8 cellular contexts compared by ENCODE assay signal in the genomic region with DNA sequence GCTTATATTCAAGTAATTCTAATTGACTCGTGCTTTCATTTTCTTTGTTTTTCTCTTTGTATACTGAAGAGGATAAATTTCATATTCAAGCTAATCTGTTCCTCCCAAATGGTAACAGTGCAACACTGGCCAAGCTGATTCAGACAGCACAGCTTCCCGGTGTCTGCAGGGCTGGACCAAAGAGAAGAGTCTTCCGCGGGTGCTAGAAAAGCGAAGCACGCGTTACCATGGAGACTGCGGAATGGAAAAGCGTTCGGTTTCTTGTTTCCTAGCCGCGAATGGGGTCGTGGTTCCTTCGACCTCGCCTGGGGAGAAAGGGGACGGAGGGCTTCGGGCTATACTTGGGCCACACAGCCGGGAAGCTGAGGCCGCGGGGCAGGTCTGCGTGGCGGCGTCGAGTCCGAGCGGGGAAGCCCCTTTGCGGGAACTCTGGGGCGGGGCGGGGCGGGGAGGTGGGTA. TPM values are rescaled to one million over a fixed set of nuclear protein-coding genes. Genes with fewer than 3 reads are reported as not detected.
DNase-seq lines count a peak whose midpoint lies in the region; ATAC-seq and TF ChIP-seq lines count a peak whose summit lies in the region.

No MANE protein-coding gene starts in this region.

- peak overlapping the region; percentile 72 for H2AFZ ChIP-seq in GM23338

- H3K27ac Mint-ChIP-seq in GM23338 (no peak overlapping the region), progenitor cell of endocrine pancreas (no peak overlapping the region)
- peak overlapping the region; percentile 56 for H3K27ac Mint-ChIP-seq in activated naive CD8-positive, alpha-beta T cell treated with anti-CD3 and anti-CD28 coated beads, Interleukin-2, amount 10 ng/mL, durations not matched to agents 7 days and 5 days

- ATAC-seq in GM23338 (peak; percentile 66), GM19452 (IDR thresholded peaks at IDR 0.05; ENCODE audit: unreplicated experiment) (no peak), GM21737 (IDR thresholded peaks at IDR 0.05; ENCODE audit: unreplicated experiment) (no peak)
- peak; percentile 65 for ATAC-seq in activated naive CD8-positive, alpha-beta T cell treated with anti-CD3 and anti-CD28 coated beads, Interleukin-2, amount 10 ng/mL, durations not matched to agents 7 days and 5 days (ENCODE audit: low read depth)

- H3K27me3 Mint-ChIP-seq in GM23338 (ENCODE audit: insufficient read depth, low read depth, poor library complexity) (peaks cover 21% of the 10 kb centered on the region), progenitor cell of endocrine pancreas (peaks cover 29% of the 10 kb centered on the region)
- H3K27me3 Mint-ChIP-seq in activated naive CD8-positive, alpha-beta T cell treated with anti-CD3 and anti-CD28 coated beads, Interleukin-2, amount 10 ng/mL, durations not matched to agents 7 days and 5 days, result peaks cover 31% of the 10 kb centered on the region

- H3K9me3 Mint-ChIP-seq in GM23338 (peaks cover 10% of the 10 kb centered on the region; the same call in 2 of the 3 replicates), progenitor cell of endocrine pancreas (ENCODE audit: low read depth) (no peaks in the 10 kb centered on the region)
- H3K9me3 Mint-ChIP-seq in activated naive CD8-positive, alpha-beta T cell treated with anti-CD3 and anti-CD28 coated beads, Interleukin-2, amount 10 ng/mL, durations not matched to agents 7 days and 5 days, result no peaks in the 10 kb centered on the region

- H3K4me3 ChIP-seq in AG04449 (ENCODE audit: low read depth, low read length), result peak overlapping the region; percentile 66
- H3K4me3 ChIP-seq in GM23338, result peak overlapping the region; percentile 55
- H3K4me3 ChIP-seq in left ventricle myocardium inferior, result peak overlapping the region; percentile 64

- H3K4me1 ChIP-seq in GM23338 (ENCODE audit: insufficient read depth), result peaks cover 6% of the 10 kb centered on the region; the same call in 1 of the 2 replicates
- peaks cover 11% of the 10 kb centered on the region for H3K4me1 ChIP-seq in left ventricle myocardium inferior

- intact Hi-C loops in left ventricle myocardium inferior (cut with micrococcal nuclease), result no loop called here

- H3K4me2 ChIP-seq in GM23338, result peak overlapping the region; percentile 83

- peaks cover 5% of the 10 kb centered on the region; the same call in 1 of the 3 replicates for H3K36me3 Mint-ChIP-seq in GM23338 (ENCODE audit: low read depth)
- peaks cover 4% of the 10 kb centered on the region for H3K36me3 Mint-ChIP-seq in activated naive CD8-positive, alpha-beta T cell treated with anti-CD3 and anti-CD28 coated beads, Interleukin-2, amount 10 ng/mL, durations not matched to agents 7 days and 5 days
- H3K36me3 Mint-ChIP-seq in progenitor cell of endocrine pancreas (ENCODE audit: insufficient read depth), result no peaks in the 10 kb centered on the region

- H3K27me3 ChIP-seq in GM23338 (ENCODE audit: insufficient read depth) (peaks cover 54% of the 10 kb centered on the region), left ventricle myocardium inferior (ENCODE audit: low read depth) (peaks cover 93% of the 10 kb centered on the region)

- H3K27ac ChIP-seq in GM23338 (ENCODE audit: low read depth) (no peak overlapping the region), left ventricle myocardium inferior (replicated peaks) (no peak overlapping the region)

- H3K4me1 Mint-ChIP-seq in GM23338 (peaks cover 2% of the 10 kb centered on the region; the same call in 2 of the 3 replicates), progenitor cell of endocrine pancreas (ENCODE audit: low read depth) (peaks cover 13% of the 10 kb centered on the region)
- peaks cover 17% of the 10 kb centered on the region for H3K4me1 Mint-ChIP-seq in activated naive CD8-positive, alpha-beta T cell treated with anti-CD3 and anti-CD28 coated beads, Interleukin-2, amount 10 ng/mL, durations not matched to agents 7 days and 5 days

- no peaks in the 10 kb centered on the region for H3K79me2 ChIP-seq in GM23338 (replicated peaks; ENCODE audit: insufficient read depth)

- H3K9me3 ChIP-seq in left ventricle myocardium inferior (replicated peaks), result no peaks in the 10 kb centered on the region

- H3K4me3 Mint-ChIP-seq in GM23338 (peak overlapping the region; percentile 92), progenitor cell of endocrine pancreas (ENCODE audit: low read depth) (peak overlapping the region; percentile 76)
- H3K4me3 Mint-ChIP-seq in activated naive CD8-positive, alpha-beta T cell treated with anti-CD3 and anti-CD28 coated beads, Interleukin-2, amount 10 ng/mL, durations not matched to agents 7 days and 5 days, result peak overlapping the region; percentile 89

- H3F3A ChIP-seq in GM23338 (replicated peaks; ENCODE audit: low read depth), result peaks cover 3% of the 10 kb centered on the region; the same call in 1 of the 2 replicates

- no peaks in the 10 kb centered on the region for H3K36me3 ChIP-seq in GM23338 (ENCODE audit: insufficient read depth)
- no peaks in the 10 kb centered on the region for H3K36me3 ChIP-seq in left ventricle myocardium inferior

- CTCF ChIA-PET in AG04449 (lab: Yijun Ruan, JAX), result interaction anchor here (0.7 to 1.9 kb wide), 5 partner anchors 8 to 174 kb away, joined by 3 to 5 read pairs (median 4); no protein-coding TSS in a partner anchor

- no peaks in the 10 kb centered on the region for H4K20me1 ChIP-seq in GM23338 (replicated peaks; ENCODE audit: insufficient read depth)

- DNase-seq in AG04449 (ENCODE audit: low read depth, low spot score), result no peak
- peak; percentile 95 for DNase-seq in GM23338 (ENCODE audit: low spot score)
- DNase-seq in RPMI7951 (ENCODE audit: low read depth), result peak; percentile 75
- DNase-seq in activated naive CD8-positive, alpha-beta T cell treated with anti-CD3 and anti-CD28 coated beads, Interleukin-2, amount 10 ng/mL, durations not matched to agents 7 days and 5 days, result peak; percentile 59
- no peak for DNase-seq in left ventricle myocardium inferior
- DNase-seq in progenitor cell of endocrine pancreas (ENCODE audit: low spot score, unreplicated experiment), result no peak

- POLR2A ChIA-PET in AG04449 (lab: Yijun Ruan, JAX), result interaction anchor here (0.9 kb wide), 1 partner anchor 27 kb away, joined by 3 read pairs; no protein-coding TSS in a partner anchor
- POLR2A ChIA-PET in activated naive CD8-positive, alpha-beta T cell treated with anti-CD3 and anti-CD28 coated beads, Interleukin-2, amount 10 ng/mL, durations not matched to agents 7 days and 5 days (lab: Charles Lee), result interaction anchor here (0.6 to 1.6 kb wide), 7 partner anchors 30 to 1118 kb away, joined by 3 to 6 read pairs (median 4); a partner anchor contains a TSS

- TF ChIP-seq CTCF in AG04449 (IDR thresholded peaks at IDR 0.05; ENCODE audit: insufficient read depth, low read length, missing control alignments) (no peak), GM23338 (conservative IDR thresholded peaks at IDR 0.05; ENCODE audit: low read depth in 2 of 2) (no peak), left ventricle myocardium inferior (IDR thresholded peaks at IDR 0.05; ENCODE audit: borderline replicate concordance) (no peak), progenitor cell of endocrine pancreas (IDR thresholded peaks at IDR 0.05; ENCODE audit: unreplicated experiment) (no peak)

- peaks cover 4% of the 10 kb centered on the region; the same call in 1 of the 2 replicates for H3K9me2 ChIP-seq in GM23338 (ENCODE audit: insufficient read depth)

TF ChIP-seq in GM23338, 12 proteins besides CTCF, POLR2A, EP300 and RAD21 (continues in another document):
- TF ChIP-seq STAT1 (IDR thresholded peaks at IDR 0.05; ENCODE audit: unreplicated experiment), result no peak

RNA-seq across cellular contexts. Expression of a gene that starts 6.2 kb away (rescaled TPM):
- total RNA-seq in GM23338 (2014; rRNA removed; shearing (Covaris generic)), result 1.8 and 2.4 TPM in 2 replicates
- 1.5 TPM in 2 replicates for polyA plus RNA-seq in GM23338 (2016; fragmentation: Nextera tagmentation; extraction: Ambion mirVana)
- 1.1 and 2.4 TPM in 2 replicates for total RNA-seq in RPMI7951 (2014; rRNA removed; shearing (Covaris generic))
- under 1 TPM; 0.45 to 0.47 TPM for total RNA-seq in activated naive CD8-positive, alpha-beta T cell treated with anti-CD3 and anti-CD28 coated beads, Interleukin-2, amount 10 ng/mL, durations not matched to agents 7 days and 5 days
- total RNA-seq in left ventricle myocardium inferior (0.36 TPM), progenitor cell of endocrine pancreas (0.91 and 1.4 TPM in 2 replicates)

RNA-seq across cellular contexts. Expression of a gene that starts 33.7 kb away (rescaled TPM):
- total RNA-seq in GM23338 (2014; rRNA removed; shearing (Covaris generic)), result not detected in 2 replicates
- not detected in 2 replicates for polyA plus RNA-seq in GM23338 (2016; fragmentation: Nextera tagmentation; extraction: Ambion mirVana)
- not detected in 2 replicates for total RNA-seq in RPMI7951 (2014; rRNA removed; shearing (Covaris generic))
- not detected for total RNA-seq in activated naive CD8-positive, alpha-beta T cell treated with anti-CD3 and anti-CD28 coated beads, Interleukin-2, amount 10 ng/mL, durations not matched to agents 7 days and 5 days
- total RNA-seq in left ventricle myocardium inferior (not detected), progenitor cell of endocrine pancreas (not detected in 2 replicates)

Comparison
In these comparisons a context has a peak if more than half of its experiments do, and no peak if none do; other contexts are left out.
1. DNase-seq: peak in GM23338 (single experiment), RPMI7951 (single experiment) and activated naive CD8-positive, alpha-beta T cell treated with anti-CD3 and anti-CD28 coated beads, Interleukin-2, amount 10 ng/mL, durations not matched to agents 7 days and 5 days (single experiment); none in AG04449 (single experiment), left ventricle myocardium inferior (single experiment) and progenitor cell of endocrine pancreas (single experiment).
2. ATAC-seq: peak in GM23338 (single experiment) and activated naive CD8-positive, alpha-beta T cell treated with anti-CD3 and anti-CD28 coated beads, Interleukin-2, amount 10 ng/mL, durations not matched to agents 7 days and 5 days (single experiment); none in GM19452 (single experiment) and GM21737 (single experiment).
3. Peak in every context shown above with its lines, with median percentiles within 50 percentile points of each other: H3K4me3 ChIP-seq and H3K4me3 Mint-ChIP-seq.